In the genomic region with DNA sequence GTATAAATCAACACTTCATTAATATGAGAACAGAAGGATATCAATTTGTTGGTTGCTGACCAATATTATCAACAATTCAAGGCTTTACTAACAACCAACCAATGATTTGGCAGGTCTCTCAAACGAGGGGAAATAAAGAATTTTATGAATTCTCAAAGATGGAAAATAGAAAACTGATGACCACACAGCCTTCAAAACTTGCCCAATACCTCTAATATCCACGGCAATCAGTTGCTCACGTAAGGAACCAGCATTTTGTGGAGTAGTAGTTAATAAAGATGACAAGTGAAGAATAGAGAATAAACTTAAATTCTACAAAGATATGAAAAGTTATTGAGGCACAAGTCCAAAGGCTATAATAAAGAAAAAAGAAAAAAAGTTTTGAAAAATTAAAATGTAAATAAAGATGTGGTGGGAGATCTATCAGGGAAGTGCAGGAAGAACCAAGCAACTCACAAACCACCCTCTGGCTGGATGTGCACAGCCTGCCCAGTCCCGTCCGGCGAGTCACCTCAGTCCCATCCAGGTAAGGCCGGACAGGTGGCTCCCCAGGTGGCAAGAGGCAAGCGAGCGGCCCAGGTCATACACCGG, we compare ENCODE assay signal across 8 cellular contexts. TPM values are rescaled to one million over a fixed set of nuclear protein-coding genes. Genes with fewer than 3 reads are reported as not detected.
DNase-seq lines count a peak whose midpoint lies in the region; ATAC-seq, FAIRE-seq and TF ChIP-seq lines count a peak whose summit lies in the region.

No MANE protein-coding gene starts in this region.

- no peak overlapping the region for H4K5ac ChIP-seq in H1 (ENCODE audit: insufficient read length, low read depth, low read length)

- no peak overlapping the region for H4K91ac ChIP-seq in H1 (replicated peaks; ENCODE audit: insufficient read length, low read length)

- no peak overlapping the region for H4K8ac ChIP-seq in H1 (ENCODE audit: extremely low read depth, insufficient read depth, low read length)

- H2BK20ac ChIP-seq in H1 (ENCODE audit: low read length) = no peak overlapping the region

- H3K4me3 Mint-ChIP-seq in Caco-2 (ENCODE audit: unreplicated experiment) = peak overlapping the region; percentile 90

- TF ChIP-seq POLR2A in H1 (IDR thresholded peaks at IDR 0.05; ENCODE audit: control extremely low read depth in 1 of 2, low read depth in 2 of 2, low read length in 2 of 2) = no peak

- H2BK5ac ChIP-seq in H1 (ENCODE audit: low read depth, low read length) = no peak overlapping the region

- POLR2A ChIA-PET in Caco-2 (lab: Charles Lee) (no interaction called here), H1 (lab: Charles Lee; ENCODE audit: partially characterized antibody) (no interaction called here)

- WGBS in H1 (ENCODE audit: extremely low coverage in 1 of 2, insufficient coverage in 1 of 2, insufficient read length in 1 of 2, insufficient replicate concordance in 2 of 2, low coverage in 1 of 2, low lambda C conversion rate in 2 of 2, missing lambda C conversion rate in 1 of 2), 2 experiments = 21% methylated on average over 10 of the region's 10 CpGs; no CpG with 5 or more reads in 1 of the 2 experiments

- no peak overlapping the region for H2BK12ac ChIP-seq in H1 (ENCODE audit: low read depth, low read length)

- no peak overlapping the region for H3K14ac ChIP-seq in H1 (ENCODE audit: insufficient read length)

- no peaks in the 10 kb centered on the region for H3K36me3 Mint-ChIP-seq in Caco-2 (ENCODE audit: insufficient read depth, unreplicated experiment)

- peak overlapping the region; percentile 93 for H3K18ac ChIP-seq in H1 (ENCODE audit: extremely low read depth, low read length)

- H3K36me3 ChIP-seq in Caco-2 (ENCODE audit: control insufficient read depth, insufficient read depth, low read length) (no peaks in the 10 kb centered on the region), NT2/D1 (ENCODE audit: insufficient read depth, insufficient read length, low read length) (no peaks in the 10 kb centered on the region), H1 (ENCODE audit: control insufficient read depth in 2 of 4, insufficient read depth in 4 of 4, low read length in 3 of 4) (no peaks in the 10 kb centered on the region), neuron (ENCODE audit: insufficient read depth, low read length) (no peaks in the 10 kb centered on the region)

- H2BK15ac ChIP-seq in H1 (ENCODE audit: low read length) = no peak overlapping the region

- peak overlapping the region; percentile 87 to 99 for H3K4me2 ChIP-seq in H1 (ENCODE audit: insufficient read depth in 1 of 2, low read depth in 2 of 2, low read length in 2 of 2)

- H3K23me2 ChIP-seq in H1 (ENCODE audit: low read depth, low read length) = no peaks in the 10 kb centered on the region

- no peaks in the 10 kb centered on the region for H4K20me1 ChIP-seq in H1 (replicated peaks in 1 of 2; ENCODE audit: control insufficient read depth in 1 of 2, insufficient read depth in 2 of 2, low read length in 2 of 2)

- no peaks in the 10 kb centered on the region for H3K79me1 ChIP-seq in H1 (ENCODE audit: low read depth, low read length)

- no peak for ATAC-seq in GM19452 (IDR thresholded peaks at IDR 0.05; ENCODE audit: unreplicated experiment)

- 0 out of 4 replicates have a peak, but pooled peaks cover 0 to 3% of the 10 kb centered on the region in 2 experiments for H3K79me2 ChIP-seq in H1 (ENCODE audit: control insufficient read depth in 1 of 2, insufficient read depth in 2 of 2, low read length in 2 of 2)

- peak overlapping the region; percentile 86 for H3K27ac Mint-ChIP-seq in Caco-2 (ENCODE audit: unreplicated experiment)

- H3K9ac ChIP-seq in NT2/D1 (ENCODE audit: insufficient read length, low read depth) (peak overlapping the region; percentile 88), H1 (replicated peaks in 1 of 4; ENCODE audit: extremely low read depth in 1 of 4, low read depth in 3 of 4, low read length in 3 of 4) (peak overlapping the region; percentile 64 to 86 (median 73))

- peak overlapping the region; percentile 68 for H3K27ac ChIP-seq in H1 (ENCODE audit: low read depth, low read length)

- TF ChIP-seq RAD21 in H1 (IDR thresholded peaks at IDR 0.05 in 1 of 2, conservative IDR thresholded peaks at IDR 0.05 in 1 of 2; ENCODE audit: low read depth in 2 of 2, low read length in 2 of 2) = no peak

- H3K4me1 ChIP-seq in Caco-2 (no peaks in the 10 kb centered on the region; the same call in 1 of the 2 replicates), NT2/D1 (ENCODE audit: insufficient read depth, insufficient read length) (no peaks in the 10 kb centered on the region), H1 (replicated peaks in 1 of 4; ENCODE audit: control insufficient read depth in 3 of 4, insufficient read depth in 4 of 4, low read length in 3 of 4) (peaks cover 0 to 3% (median 0%) of the 10 kb centered on the region in 4 experiments; a peak in 1 of 7 replicates), neuron (ENCODE audit: insufficient read depth, low read length) (peaks cover 3% of the 10 kb centered on the region)

- H3K56ac ChIP-seq in H1 (replicated peaks; ENCODE audit: insufficient read length, low read depth, low read length) = no peak overlapping the region

- peak overlapping the region; percentile 48; the same call in 1 of the 2 replicates for H2AFZ ChIP-seq in H1 (ENCODE audit: low read length)
- peak overlapping the region; percentile 95 for H2AFZ ChIP-seq in neuron (ENCODE audit: low read depth, low read length)

- no peak overlapping the region for H2BK120ac ChIP-seq in H1 (replicated peaks; ENCODE audit: low read depth, low read length)

- no peak overlapping the region for H3K4ac ChIP-seq in H1 (replicated peaks; ENCODE audit: insufficient read length, low read depth, low read length)

- H3K27me3 Mint-ChIP-seq in Caco-2 (ENCODE audit: insufficient read depth, unreplicated experiment) = no peaks in the 10 kb centered on the region

- H2AK5ac ChIP-seq in H1 (ENCODE audit: low read depth, low read length) = no peak overlapping the region

- H3K23ac ChIP-seq in H1 (ENCODE audit: insufficient read length) = no peak overlapping the region

- no TSS peak for BruUV-seq in Caco-2 (replicated peaks; lab: Mats Ljungman, UMichigan)

- TF ChIP-seq CTCF in Caco-2 (IDR thresholded peaks at IDR 0.05; ENCODE audit: insufficient read depth in 1 of 2, low read depth in 1 of 2, low read length in 1 of 2, severe bottlenecking in 1 of 2, unreplicated experiment in 1 of 2) = no peak
- no peak for TF ChIP-seq CTCF in H1 (IDR thresholded peaks at IDR 0.05; ENCODE audit: control extremely low read depth in 1 of 3, insufficient read depth in 1 of 3, low read depth in 1 of 3, low read length in 3 of 3)

- no peaks in the 10 kb centered on the region for H3K27me3 ChIP-seq in Caco-2 (replicated peaks; ENCODE audit: control insufficient read depth, insufficient read depth, low read length)
- H3K27me3 ChIP-seq in NT2/D1 (ENCODE audit: insufficient read depth, insufficient read length) = no peaks in the 10 kb centered on the region
- H3K27me3 ChIP-seq in H1 (replicated peaks in 1 of 4; ENCODE audit: control insufficient read depth in 3 of 4, extremely low read depth in 1 of 4, insufficient read depth in 3 of 4, low read length in 3 of 4) = no peaks in the 10 kb centered on the region
- no peaks in the 10 kb centered on the region for H3K27me3 ChIP-seq in neuron (ENCODE audit: insufficient read depth, low read length)

- TF ChIP-seq EP300 in H1 (IDR thresholded peaks at IDR 0.05; ENCODE audit: borderline replicate concordance in 1 of 2, low read depth in 2 of 2, low read length in 2 of 2) = no peak

- DNase-seq in Caco-2 = no peak
- DNase-seq in NT2/D1 (ENCODE audit: low read depth, low spot score) = no peak
- DNase-seq in H1 (ENCODE audit: low read depth in 1 of 2, low spot score in 2 of 2) = no peak
- no peak for DNase-seq in dermis blood vessel endothelial cell
- no peak for DNase-seq in hippocampal formation (lab: John Stamatoyannopoulos, UW)
- no peak for DNase-seq in cerebellar nuclear complex (lab: John Stamatoyannopoulos, UW)

- intact Hi-C loops in Caco-2 (cut with micrococcal nuclease; ENCODE audit: unreplicated experiment) = loop anchor here (10.0 kb wide), 1 partner anchor 200 kb away; no protein-coding TSS in a partner anchor

- H3K9me3 ChIP-seq in Caco-2 (no peaks in the 10 kb centered on the region), NT2/D1 (ENCODE audit: insufficient read depth, low read length) (no peaks in the 10 kb centered on the region), H1 (ENCODE audit: insufficient read depth in 2 of 2, low read depth in 1 of 2, low read length in 1 of 2) (no peaks in the 10 kb centered on the region), neuron (ENCODE audit: low read length) (no peaks in the 10 kb centered on the region)

- no peaks in the 10 kb centered on the region for H3K4me1 Mint-ChIP-seq in Caco-2 (ENCODE audit: low read depth, unreplicated experiment)

- H3K4me3 ChIP-seq in Caco-2 (ENCODE audit: low read depth, low read length) (peak overlapping the region; percentile 82), NT2/D1 (ENCODE audit: insufficient read length, low read depth) (peak overlapping the region; percentile 86), H1 (ENCODE audit: extremely low read depth in 1 of 4, insufficient read depth in 2 of 4, low read depth in 3 of 4, low read length in 4 of 4) (peak overlapping the region; percentile 77 to 82 (median 78)), neuron (ENCODE audit: low read length) (peak overlapping the region; percentile 59)

- CTCF ChIA-PET in Caco-2 (lab: Charles Lee) (no interaction called here), H1 (lab: Charles Lee; ENCODE audit: partially characterized antibody) (interaction anchor here (1.1 kb wide), 1 partner anchor 20 kb away, joined by 5 read pairs; no protein-coding TSS in a partner anchor)

- no peak for FAIRE-seq in H1 (lab: Jason Lieb, UNC)

- no peaks in the 10 kb centered on the region for H3K9me3 Mint-ChIP-seq in Caco-2 (ENCODE audit: unreplicated experiment)

TF ChIP-seq in H1, 55 proteins besides CTCF, POLR2A, EP300 and RAD21 (continues in another document):
- TF ChIP-seq KDM1A (IDR thresholded peaks at IDR 0.05; ENCODE audit: borderline replicate concordance, low read length) (no peak), SRF (IDR thresholded peaks at IDR 0.05; ENCODE audit: low read depth, low read length) (no peak), JUND (IDR thresholded peaks at IDR 0.05; ENCODE audit: low read length) (no peak), NRF1 (IDR thresholded peaks at IDR 0.05; ENCODE audit: low read depth, low read length) (no peak), EZH2 (IDR thresholded peaks at IDR 0.05; ENCODE audit: low read depth, low read length, severe bottlenecking) (no peak)

RNA-seq across cellular contexts. Expression of gene GK5, which starts 0.8 kb away (rescaled TPM):
- total RNA-seq in Caco-2 (2022) = 15.0 and 19.6 TPM in 2 replicates
- total RNA-seq in H1 (2021; fragmentation: NEBNext Ultra II Directional; extraction: Animal tissue kit (Norgen Biotek cat#: 25700)) = 12.2 and 12.4 TPM in 2 replicates
- 2.3 and 2.5 TPM in 2 replicates for polyA plus RNA-seq in H1 (2011; rRNA removed)
- polyA plus RNA-seq in H1 (2011; cell fraction: cytosol; rRNA removed) = 4.2 TPM
- polyA plus RNA-seq in H1 (2011; cell fraction: nucleus; rRNA removed) = 4.5 TPM
- 3.7 to 7.0 TPM (median 4.9 TPM) in 4 replicates for polyA plus RNA-seq in H1 (2012, experiment 1 of 2)
- 1.5 TPM for polyA plus RNA-seq in H1 (2012, experiment 2 of 2)
- 5.8 TPM for polyA plus RNA-seq in H1 (2013, experiment 1 of 2)
- polyA plus RNA-seq in H1 (2013, experiment 2 of 2) = 4.9 TPM
- polyA minus RNA-seq in H1 (2011; rRNA and poly(A)+ RNA removed) = 4.2 and 4.9 TPM in 2 replicates
- polyA minus RNA-seq in H1 (2011; cell fraction: cytosol; rRNA and poly(A)+ RNA removed) = 6.0 TPM
- polyA minus RNA-seq in H1 (2011; cell fraction: nucleus; rRNA and poly(A)+ RNA removed) = 9.5 TPM
- 6.5 and 8.8 TPM in 2 replicates for total RNA-seq in dermis blood vessel endothelial cell
